In genomic region chrX:14027031-14027430, GRCh38 we compare ENCODE assay signal across 8 cellular contexts. TPM values are rescaled to one million over a fixed set of nuclear protein-coding genes. Genes with fewer than 3 reads are reported as not detected.
DNase-seq lines count a peak whose midpoint lies in the region; ATAC-seq and TF ChIP-seq lines count a peak whose summit lies in the region.

No MANE protein-coding gene starts in this region.

- DNase-seq in COLO829 (ENCODE audit: low spot score): peak; percentile 20
- peak; percentile 16 for DNase-seq in NCI-H2196 treated with DMSO at 0.1 percent for 48 hours (lab: John Stamatoyannopoulos, UW; ENCODE audit: unreplicated experiment)
- peak; percentile 78 for DNase-seq in medulla oblongata (ENCODE audit: extremely low spot score)
- DNase-seq in lower leg skin (ENCODE audit: low spot score in 2 of 2): no peak

- no peak for TF ChIP-seq POLR2A in lower leg skin (IDR thresholded peaks at IDR 0.05)

- TF ChIP-seq CTCF in lower leg skin (IDR thresholded peaks at IDR 0.05): no peak

- peak overlapping the region; percentile 86 for H3K27ac ChIP-seq in angular gyrus (ENCODE audit: low read depth, low read length)

- WGBS in lower leg skin, 2 donors: 54 to 79% methylated on average over 1 of the region's 1 CpG

- intact Hi-C loops in lower leg skin (cut with DNase I; ENCODE audit: low total_unique reads): no loop called here

- H3K4me3 ChIP-seq in lower leg skin (ENCODE audit: low read depth, poor library complexity, severe bottlenecking): no peak overlapping the region

- ATAC-seq in HG03135 (IDR thresholded peaks at IDR 0.05; ENCODE audit: unreplicated experiment): no peak
- ATAC-seq in GM21825 (IDR thresholded peaks at IDR 0.05; ENCODE audit: unreplicated experiment): no peak
- ATAC-seq in HG03139 (IDR thresholded peaks at IDR 0.05; ENCODE audit: unreplicated experiment): no peak

RNA-seq across cellular contexts. Expression of gene GEMIN8, which starts 2.7 kb away (rescaled TPM):
- 10 to 100 TPM; 12.0 to 18.6 (median 16.3) TPM for total RNA-seq in lower leg skin

Comparison
In these comparisons a context has a peak if more than half of its experiments do, and no peak if none do; other contexts are left out.
1. DNase-seq: peak in COLO829 (single experiment), NCI-H2196 treated with DMSO at 0.1 percent for 48 hours (single experiment) and medulla oblongata (single experiment); none in lower leg skin (0 of 2).